Comparison of ENCODE assay signal across 26 cellular contexts in genomic region chr16:78447164-78447563, GRCh38.
A peak's percentile ranks its signal among the peaks of the same experiment; 100 is the strongest.
DNase-seq lines count a peak whose midpoint lies in the region; ATAC-seq, FAIRE-seq and TF ChIP-seq lines count a peak whose summit lies in the region.
"Had no signal": no experiment of that assay in that cellular context is flagged by ENCODE, and none has a peak within 500 bp of the region (broad histone marks: within the 10 kb centered on the region; RNA-seq: fewer than 3 reads in every experiment).

No MANE protein-coding gene starts in this region.

- no peak for DNase-seq in HepG2 (ENCODE audit: low spot score)
- DNase-seq in right lobe of liver, result no peak
- DNase-seq in adipocyte (ENCODE audit: low read depth), result peak; percentile 1
- no peak for DNase-seq in H1 (ENCODE audit: low read depth in 1 of 2, low spot score in 2 of 2)
- DNase-seq in osteocyte (ENCODE audit: extremely low spot score, unreplicated experiment), result no peak
- no peak for DNase-seq in NCI-H2081 (lab: John Stamatoyannopoulos, UW)
- no peak for DNase-seq in MM.1S
- DNase-seq: 8988T; ACHN; AML-193; Caco-2; Calu3; CD4-positive, alpha-beta T cell; CD8-positive, alpha-beta T cell; DMS79 treated with DMSO at 0.1 percent for 48 hours; GF-D8 had no signal

- POLR2A ChIA-PET in HepG2 (lab: Yijun Ruan, JAX) (no interaction called here), H1 (lab: Charles Lee; ENCODE audit: partially characterized antibody) (interaction anchor here (0.7 kb wide), 1 partner anchor 95 kb away, joined by 3 read pairs; no protein-coding TSS in a partner anchor)

- no peaks in the 10 kb centered on the region for H3K27me3 Mint-ChIP-seq in osteocyte (ENCODE audit: unreplicated experiment)
- H3K27me3 Mint-ChIP-seq: B cell; CD4-positive, alpha-beta T cell had no signal

- H3K27ac ChIP-seq in HepG2 (ENCODE audit: extremely low read length, insufficient read depth, low read length) (no peak overlapping the region), right lobe of liver (no peak overlapping the region), H1 (ENCODE audit: low read depth, low read length) (no peak overlapping the region), MM.1S (ENCODE audit: low read length) (no peak overlapping the region)
- H3K27ac ChIP-seq: BLaER1 treated with 17β-estradiol and CSF1 and Interleukin-3, amounts not matched to agents 10 nM and 100 nM; C4-2B had no signal

- H3K9me3 Mint-ChIP-seq in osteocyte (ENCODE audit: unreplicated experiment), result no peaks in the 10 kb centered on the region
- H3K9me3 Mint-ChIP-seq: CD8-positive, alpha-beta T cell had no signal

- no peaks in the 10 kb centered on the region for H3K23me2 ChIP-seq in H1 (ENCODE audit: low read depth, low read length)

- H3K9me3 ChIP-seq in HepG2 (ENCODE audit: low read length) (no peaks in the 10 kb centered on the region), right lobe of liver (no peaks in the 10 kb centered on the region), adipocyte (ENCODE audit: control insufficient read depth, low read length) (no peaks in the 10 kb centered on the region), H1 (ENCODE audit: insufficient read depth in 2 of 2, low read depth in 1 of 2, low read length in 1 of 2) (no peaks in the 10 kb centered on the region), MM.1S (replicated peaks; ENCODE audit: insufficient read depth, low read length) (no peaks in the 10 kb centered on the region)
- H3K9me3 ChIP-seq: BLaER1 treated with 17β-estradiol and CSF1 and Interleukin-3, amounts not matched to agents 10 nM and 100 nM; Caco-2 had no signal

- no peak overlapping the region for H2BK12ac ChIP-seq in H1 (ENCODE audit: low read depth, low read length)

- TF ChIP-seq POLR2A in HepG2 (IDR thresholded peaks at IDR 0.05; ENCODE audit: insufficient read depth in 1 of 2, low read depth in 2 of 2, low read length in 2 of 2) (no peak), right lobe of liver (IDR thresholded peaks at IDR 0.05) (no peak), H1 (IDR thresholded peaks at IDR 0.05; ENCODE audit: control extremely low read depth in 1 of 2, low read depth in 2 of 2, low read length in 2 of 2) (no peak)

- WGBS in HepG2 (ENCODE audit: low lambda C conversion rate), result 89% methylated on average over 2 of the region's 2 CpGs
- 63% methylated on average over 2 of the region's 2 CpGs for WGBS in right lobe of liver (ENCODE audit: insufficient coverage, low coverage, low lambda C conversion rate, missing lambda C conversion rate)
- WGBS in H1 (ENCODE audit: extremely low coverage in 1 of 2, insufficient coverage in 1 of 2, insufficient read length in 1 of 2, insufficient replicate concordance in 2 of 2, low coverage in 1 of 2, low lambda C conversion rate in 2 of 2, missing lambda C conversion rate in 1 of 2), 2 experiments, result 84% methylated on average over 2 of the region's 2 CpGs; no CpG with 5 or more reads in 1 of the 2 experiments

- no peak overlapping the region for H3K4me3 Mint-ChIP-seq in osteocyte (ENCODE audit: unreplicated experiment)
- H3K4me3 Mint-ChIP-seq: B cell; CD4-positive, alpha-beta T cell; CD8-positive, alpha-beta T cell had no signal

- no peak overlapping the region for H3K18ac ChIP-seq in H1 (ENCODE audit: extremely low read depth, low read length)

- H3K36me3 Mint-ChIP-seq in osteocyte (ENCODE audit: unreplicated experiment), result no peaks in the 10 kb centered on the region
- H3K36me3 Mint-ChIP-seq: CD8-positive, alpha-beta T cell had no signal

- H2AK5ac ChIP-seq in H1 (ENCODE audit: low read depth, low read length), result no peak overlapping the region

- no peak overlapping the region for H3K23ac ChIP-seq in H1 (ENCODE audit: insufficient read length)

- no TSS peak for BruUV-seq in HepG2 (replicated peaks; lab: Mats Ljungman, UMichigan)

- H4K20me1 ChIP-seq in HepG2 (ENCODE audit: insufficient read depth, low read length), result no peaks in the 10 kb centered on the region
- H4K20me1 ChIP-seq in H1 (replicated peaks in 1 of 2; ENCODE audit: control insufficient read depth in 1 of 2, insufficient read depth in 2 of 2, low read length in 2 of 2), result no peaks in the 10 kb centered on the region
- H4K20me1 ChIP-seq in MM.1S (ENCODE audit: insufficient read depth, low read length), result no peaks in the 10 kb centered on the region
- H4K20me1 ChIP-seq: BLaER1 treated with 17β-estradiol and CSF1 and Interleukin-3, amounts not matched to agents 10 nM and 100 nM had no signal

- no peak overlapping the region for H4K8ac ChIP-seq in H1 (ENCODE audit: extremely low read depth, insufficient read depth, low read length)

- TF ChIP-seq RAD21 in HepG2 (CRISPR knock-in tag; IDR thresholded peaks at IDR 0.05) (no peak), H1 (IDR thresholded peaks at IDR 0.05 in 1 of 2, conservative IDR thresholded peaks at IDR 0.05 in 1 of 2; ENCODE audit: low read depth in 2 of 2, low read length in 2 of 2) (no peak)

- H3K4me3 ChIP-seq in HepG2 (replicated peaks in 1 of 3; ENCODE audit: insufficient read depth in 1 of 3, low read depth in 2 of 3, low read length in 3 of 3) (no peak overlapping the region), right lobe of liver (no peak overlapping the region), adipocyte (ENCODE audit: low read length) (no peak overlapping the region), H1 (ENCODE audit: extremely low read depth in 1 of 4, insufficient read depth in 2 of 4, low read depth in 3 of 4, low read length in 4 of 4) (no peak overlapping the region), MM.1S (ENCODE audit: low read length) (no peak overlapping the region)
- H3K4me3 ChIP-seq: BLaER1 treated with 17β-estradiol and CSF1 and Interleukin-3, amounts not matched to agents 10 nM and 100 nM had no signal

- no peak overlapping the region for H3K14ac ChIP-seq in H1 (ENCODE audit: insufficient read length)

- H4K5ac ChIP-seq in H1 (ENCODE audit: insufficient read length, low read depth, low read length), result no peak overlapping the region

- no peak overlapping the region for H3K9ac ChIP-seq in HepG2 (ENCODE audit: insufficient read depth, low read depth, low read length)
- no peak overlapping the region for H3K9ac ChIP-seq in adipocyte (ENCODE audit: low read length)
- no peak overlapping the region for H3K9ac ChIP-seq in H1 (replicated peaks in 1 of 4; ENCODE audit: extremely low read depth in 1 of 4, low read depth in 3 of 4, low read length in 3 of 4)
- H3K9ac ChIP-seq in MM.1S (ENCODE audit: low read length), result no peak overlapping the region
- H3K9ac ChIP-seq: BLaER1 treated with 17β-estradiol and CSF1 and Interleukin-3, amounts not matched to agents 10 nM and 100 nM had no signal

- H3K79me2 ChIP-seq in HepG2 (ENCODE audit: insufficient read depth, low read length) (no peaks in the 10 kb centered on the region), H1 (ENCODE audit: control insufficient read depth in 1 of 2, insufficient read depth in 2 of 2, low read length in 2 of 2) (no peaks in the 10 kb centered on the region), MM.1S (ENCODE audit: low read length) (no peaks in the 10 kb centered on the region)

- H4K91ac ChIP-seq in H1 (replicated peaks; ENCODE audit: insufficient read length, low read length), result no peak overlapping the region

- no peak overlapping the region for H2AFZ ChIP-seq in HepG2 (ENCODE audit: low read length)
- no peak overlapping the region for H2AFZ ChIP-seq in H1 (ENCODE audit: low read length)
- no peak overlapping the region for H2AFZ ChIP-seq in MM.1S (ENCODE audit: low read length)

- FAIRE-seq in HepG2 (lab: Jason Lieb, UNC) (no peak), H1 (lab: Jason Lieb, UNC) (no peak)
- FAIRE-seq: A204.1, D721Med, G401.6, GM12891, GM18507, GM19239 had no signal

- H2BK15ac ChIP-seq in H1 (ENCODE audit: low read length), result no peak overlapping the region

- no peaks in the 10 kb centered on the region for H3F3A ChIP-seq in MM.1S (ENCODE audit: insufficient read depth, low read length)

- no peaks in the 10 kb centered on the region for H3K27me3 ChIP-seq in HepG2 (ENCODE audit: control insufficient read depth in 1 of 2, insufficient read depth in 2 of 2, low read length in 2 of 2)
- no peaks in the 10 kb centered on the region for H3K27me3 ChIP-seq in right lobe of liver
- H3K27me3 ChIP-seq in adipocyte (replicated peaks; ENCODE audit: control insufficient read depth, insufficient read depth, low read length), result no peaks in the 10 kb centered on the region
- H3K27me3 ChIP-seq in H1 (replicated peaks in 1 of 4; ENCODE audit: control insufficient read depth in 3 of 4, extremely low read depth in 1 of 4, insufficient read depth in 3 of 4, low read length in 3 of 4), result no peaks in the 10 kb centered on the region
- no peaks in the 10 kb centered on the region for H3K27me3 ChIP-seq in MM.1S (replicated peaks; ENCODE audit: insufficient read depth, low read length)
- H3K27me3 ChIP-seq: BLaER1 treated with 17β-estradiol and CSF1 and Interleukin-3, amounts not matched to agents 10 nM and 100 nM had no signal

- intact Hi-C loops in HepG2 (cut with micrococcal nuclease; ENCODE audit: unreplicated experiment), result no loop called here
- intact Hi-C loops in right lobe of liver (cut with DNase I), result no loop called here

- H3K9me2 ChIP-seq in MM.1S (replicated peaks; ENCODE audit: insufficient read depth, low read length), result no peaks in the 10 kb centered on the region

- peaks cover 24% of the 10 kb centered on the region for H3K4me1 ChIP-seq in HepG2 (ENCODE audit: insufficient read depth, low read length)
- H3K4me1 ChIP-seq in right lobe of liver, result peaks cover 0 to 13% (median 2%) of the 10 kb centered on the region in 4 donors
- peaks cover 19% of the 10 kb centered on the region for H3K4me1 ChIP-seq in adipocyte (ENCODE audit: control insufficient read depth, insufficient read depth, low read length)
- peaks cover 0 to 11% (median 3%) of the 10 kb centered on the region in 4 experiments; a peak in 3 of 7 replicates for H3K4me1 ChIP-seq in H1 (replicated peaks in 1 of 4; ENCODE audit: control insufficient read depth in 3 of 4, insufficient read depth in 4 of 4, low read length in 3 of 4)
- no peaks in the 10 kb centered on the region for H3K4me1 ChIP-seq in MM.1S (ENCODE audit: low read length)
- H3K4me1 ChIP-seq: BLaER1 treated with 17β-estradiol and CSF1 and Interleukin-3, amounts not matched to agents 10 nM and 100 nM had no signal

- in situ Hi-C loops in HepG2 (cut with HindIII; ENCODE audit: extremely low pct_ligation_motif_present, low pct_unique_long_range_greater_than_20kb), result no loop called here

- no peak for ATAC-seq in HepG2
- ATAC-seq in right lobe of liver, result no peak
- ATAC-seq in GM18498 (IDR thresholded peaks at IDR 0.05; ENCODE audit: unreplicated experiment), result no peak
- ATAC-seq: CD8-positive, alpha-beta T cell had no signal

- H3K79me1 ChIP-seq in H1 (ENCODE audit: low read depth, low read length), result no peaks in the 10 kb centered on the region

- no peak overlapping the region for H2BK120ac ChIP-seq in H1 (replicated peaks; ENCODE audit: low read depth, low read length)

- no peak overlapping the region for H2BK5ac ChIP-seq in H1 (ENCODE audit: low read depth, low read length)

- H2BK20ac ChIP-seq in H1 (ENCODE audit: low read length), result no peak overlapping the region; the same call in 1 of the 2 replicates

- H3K4me1 Mint-ChIP-seq in osteocyte (ENCODE audit: unreplicated experiment), result peaks cover 55% of the 10 kb centered on the region
- H3K4me1 Mint-ChIP-seq: B cell had no signal

- H3K36me3 ChIP-seq in HepG2 (replicated peaks in 1 of 2; ENCODE audit: control insufficient read depth in 1 of 2, insufficient read depth in 2 of 2, low read length in 2 of 2), result no peaks in the 10 kb centered on the region; a peak in 1 of 5 replicates
- H3K36me3 ChIP-seq in right lobe of liver, result no peaks in the 10 kb centered on the region
- H3K36me3 ChIP-seq in adipocyte (ENCODE audit: control insufficient read depth, insufficient read depth, low read length, severe bottlenecking), result no peaks in the 10 kb centered on the region
- H3K36me3 ChIP-seq in H1 (ENCODE audit: control insufficient read depth in 2 of 4, insufficient read depth in 4 of 4, low read length in 3 of 4), result no peaks in the 10 kb centered on the region
- H3K36me3 ChIP-seq in MM.1S (replicated peaks; ENCODE audit: insufficient read depth, low read length), result no peaks in the 10 kb centered on the region
- H3K36me3 ChIP-seq: BLaER1 treated with 17β-estradiol and CSF1 and Interleukin-3, amounts not matched to agents 10 nM and 100 nM had no signal

- H3K4ac ChIP-seq in H1 (replicated peaks; ENCODE audit: insufficient read length, low read depth, low read length), result no peak overlapping the region

- CTCF ChIA-PET in HepG2 (lab: Yijun Ruan, JAX; ENCODE audit: low intra/inter-chr PET ratio, low total read pairs) (no interaction called here), H1 (lab: Charles Lee; ENCODE audit: partially characterized antibody) (interaction anchor here (0.6 to 2.0 kb wide), 4 partner anchors 9 to 11 kb away, joined by 3 to 6 read pairs (median 4); no protein-coding TSS in a partner anchor)

- H3K56ac ChIP-seq in H1 (replicated peaks; ENCODE audit: insufficient read length, low read depth, low read length), result no peak overlapping the region

- TF ChIP-seq EP300 in HepG2 (IDR thresholded peaks at IDR 0.05; ENCODE audit: low read depth in 2 of 2, low read length in 2 of 2), result no peak
- TF ChIP-seq EP300 in HepG2 (CRISPR knock-in tag; IDR thresholded peaks at IDR 0.05; ENCODE audit: borderline replicate concordance), result no peak
- TF ChIP-seq EP300 in H1 (IDR thresholded peaks at IDR 0.05; ENCODE audit: borderline replicate concordance in 1 of 2, low read depth in 2 of 2, low read length in 2 of 2), result no peak

- H3K4me2 ChIP-seq in HepG2 (ENCODE audit: low read depth, low read length) (no peak overlapping the region), H1 (ENCODE audit: insufficient read depth in 1 of 2, low read depth in 2 of 2, low read length in 2 of 2) (no peak overlapping the region), MM.1S (ENCODE audit: low read depth, low read length) (no peak overlapping the region)
- H3K4me2 ChIP-seq: BLaER1 treated with 17β-estradiol and CSF1 and Interleukin-3, amounts not matched to agents 10 nM and 100 nM had no signal

- TF ChIP-seq CTCF in HepG2 (CRISPR knock-in tag; IDR thresholded peaks at IDR 0.05), result no peak
- TF ChIP-seq CTCF in right lobe of liver (IDR thresholded peaks at IDR 0.05), result no peak
- no peak for TF ChIP-seq CTCF in H1 (IDR thresholded peaks at IDR 0.05; ENCODE audit: control extremely low read depth in 1 of 3, insufficient read depth in 1 of 3, low read depth in 1 of 3, low read length in 3 of 3)
- TF ChIP-seq CTCF in osteocyte (IDR thresholded peaks at IDR 0.05), result no peak
- TF ChIP-seq CTCF in MM.1S (IDR thresholded peaks at IDR 0.05; ENCODE audit: low read length), result no peak

- H3K27ac Mint-ChIP-seq in osteocyte (ENCODE audit: unreplicated experiment), result peak overlapping the region; percentile 40
- H3K27ac Mint-ChIP-seq: B cell; CD4-positive, alpha-beta T cell; CD8-positive, alpha-beta T cell had no signal

Comparison
In these comparisons a context has a peak if more than half of its experiments do, and no peak if none do; other contexts are left out.
1. Of the 41 proteins assayed by ChIP-seq in both HepG2 and H1: peak only in HepG2: none; only in H1: none; in both: CEBPB; in neither: 40.